In genomic region chr3:50539356-50539838, GRCh38 we compare ENCODE assay signal across 15 cellular contexts. TPM values are rescaled to one million over a fixed set of nuclear protein-coding genes. Genes with fewer than 3 reads are reported as not detected.
"Had no signal": no experiment of that assay in that cellular context is flagged by ENCODE, and none has a peak within 500 bp of the region (broad histone marks: within the 10 kb centered on the region; RNA-seq: fewer than 3 reads in every experiment).

No MANE protein-coding gene starts in this region.

- ATAC-seq: T-helper 17 cell, upper lobe of right lung had no signal

- H3K9me3 ChIP-seq: heart left ventricle, sigmoid colon, spleen, thoracic aorta, upper lobe of right lung had no signal

- H3K4me1 ChIP-seq: heart left ventricle, sigmoid colon, spleen, upper lobe of right lung had no signal

- DNase-seq: activated CD4-positive, CD25-positive, alpha-beta regulatory T cell treated with anti-CD3 and anti-CD28 coated beads, Interleukin-2, amount 50 U/mL, for 72 hours; activated naive CD4-positive, alpha-beta T cell; anterior cingulate cortex; brain microvascular endothelial cell; cortex of kidney; effector CD4-positive, alpha-beta T cell; heart left ventricle; nephron progenitor cell; sigmoid colon; spleen; T-helper 17 cell; upper lobe of right lung had no signal

- H3K4me3 ChIP-seq: heart left ventricle, sigmoid colon, spleen, thoracic aorta, upper lobe of right lung had no signal

- H3K27me3 ChIP-seq: heart left ventricle, sigmoid colon, upper lobe of right lung had no signal

- H3K36me3 ChIP-seq: brain microvascular endothelial cell, heart left ventricle, sigmoid colon, spleen, thoracic aorta, upper lobe of right lung had no signal

- H3K27ac ChIP-seq: brain microvascular endothelial cell, heart left ventricle, sigmoid colon, spleen, thoracic aorta, upper lobe of right lung had no signal

RNA-seq across cellular contexts. Expression of gene CACNA2D2, which starts 36.0 kb away (rescaled TPM):
- total RNA-seq: fibroblast of lung, pulmonary artery endothelial cell had no signal
